ENCODE assay signal across 8 cellular contexts in the genomic region with DNA sequence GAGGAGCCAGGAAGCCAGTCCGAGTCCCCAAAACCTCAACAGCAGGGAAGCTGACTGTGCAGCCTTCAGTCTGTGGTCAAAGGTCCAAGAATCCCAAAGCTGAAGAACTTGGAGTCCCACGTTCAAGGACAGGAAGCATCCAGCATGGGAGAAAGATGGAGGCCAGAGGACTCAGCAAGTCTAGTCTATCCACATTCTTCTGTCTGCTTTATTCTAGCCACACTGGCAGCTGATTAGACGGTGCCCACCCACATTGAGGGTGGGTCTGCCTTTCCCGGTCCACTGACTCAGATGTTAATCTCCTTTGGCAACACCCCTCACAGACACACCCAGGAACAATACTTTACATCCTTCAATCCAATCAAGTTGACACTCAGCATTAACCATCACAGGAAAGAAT.
A peak's percentile ranks its signal among the peaks of the same experiment; 100 is the strongest.
DNase-seq lines count a peak whose midpoint lies in the region; ATAC-seq, FAIRE-seq and TF ChIP-seq lines count a peak whose summit lies in the region.
"Not testable (repeated sequence)": the region's sequence is repeated elsewhere in the genome, so short reads cannot be mapped to it uniquely, and the experiment has no call there.

No MANE protein-coding gene starts in this region.

- not testable (repeated sequence) for H2AFZ ChIP-seq in keratinocyte (ENCODE audit: control insufficient read depth, low read length); neural progenitor cell (replicated peaks)

- H3K9me3 ChIP-seq in A673 (ENCODE audit: low read depth, low read length, poor library complexity, severe bottlenecking); SJCRH30 (replicated peaks); keratinocyte (ENCODE audit: control insufficient read depth, low read depth, low read length); neural progenitor cell (ENCODE audit: low read depth); skeletal muscle tissue (ENCODE audit: control insufficient read depth in 3 of 3, low read length in 3 of 3); vagina: not testable (repeated sequence)

- H3K27me3 ChIP-seq in A673 (replicated peaks; ENCODE audit: insufficient read depth, low read depth, low read length, poor library complexity); SJCRH30; bronchial epithelial cell (ENCODE audit: control insufficient read depth, insufficient read depth, low read length); foreskin keratinocyte; keratinocyte (ENCODE audit: control insufficient read depth, extremely low read depth, insufficient read depth, low read length); neural progenitor cell; skeletal muscle tissue (ENCODE audit: control insufficient read depth in 3 of 3, insufficient read depth in 3 of 3, low read length in 3 of 3); vagina: not testable (repeated sequence)

- H3K27ac ChIP-seq in A673 (ENCODE audit: low read depth, low read length, poor library complexity, severe bottlenecking); foreskin keratinocyte; neural progenitor cell: not testable (repeated sequence)
- peak overlapping the region; percentile 96 for H3K27ac ChIP-seq in SJCRH30
- peak overlapping the region; percentile 8 for H3K27ac ChIP-seq in keratinocyte (ENCODE audit: control insufficient read depth, insufficient read depth, low read length)
- H3K27ac ChIP-seq in skeletal muscle tissue (ENCODE audit: low read depth, low read length), result peak overlapping the region; percentile 20
- peak overlapping the region; percentile 42 for H3K27ac ChIP-seq in vagina

- TF ChIP-seq CTCF in A673 (conservative IDR thresholded peaks at IDR 0.05; ENCODE audit: low read depth, low read length); bronchial epithelial cell (IDR thresholded peaks at IDR 0.05; ENCODE audit: insufficient read depth, low read length, severe bottlenecking); foreskin keratinocyte (conservative IDR thresholded peaks at IDR 0.05); keratinocyte (optimal IDR thresholded peaks at IDR 0.05 in 1 of 3, IDR thresholded peaks at IDR 0.05 in 1 of 3, conservative IDR thresholded peaks at IDR 0.05 in 1 of 3; ENCODE audit: extremely low read depth in 1 of 3, insufficient read depth in 2 of 3, low read length in 3 of 3); neural progenitor cell (IDR thresholded peaks at IDR 0.05); vagina (IDR thresholded peaks at IDR 0.05): not testable (repeated sequence)

- dilution Hi-C loops in keratinocyte (cut with MboI; ENCODE audit: extremely low pct_ligation_motif_present, low sequenced_read_pairs), result not testable (repeated sequence)

- H3K4me2 ChIP-seq in keratinocyte (ENCODE audit: control insufficient read depth, extremely low read depth, insufficient read depth, low read depth, low read length); neural progenitor cell: not testable (repeated sequence)

- H3K4me3 Mint-ChIP-seq in neural progenitor cell, result not testable (repeated sequence)

- not testable (repeated sequence) for H3K27me3 Mint-ChIP-seq in neural progenitor cell (ENCODE audit: insufficient read depth, low read depth)

- not testable (repeated sequence) for H4K20me1 ChIP-seq in keratinocyte (ENCODE audit: control insufficient read depth, extremely low read depth, insufficient read depth, low read length); neural progenitor cell (ENCODE audit: low read depth)

- H3K4me1 ChIP-seq in A673 (ENCODE audit: insufficient read depth, low read length, poor library complexity, severe bottlenecking) (peaks cover 21% of the 10 kb centered on the region), SJCRH30 (peaks cover 40% of the 10 kb centered on the region), vagina (peaks cover 20% of the 10 kb centered on the region)
- H3K4me1 ChIP-seq in foreskin keratinocyte; keratinocyte (ENCODE audit: control insufficient read depth, extremely low read depth, insufficient read depth, low read length); neural progenitor cell; skeletal muscle tissue (ENCODE audit: control insufficient read depth in 3 of 3, insufficient read depth in 3 of 3, low read length in 3 of 3): not testable (repeated sequence)

- not testable (repeated sequence) for H3K4me3 ChIP-seq in A673 (ENCODE audit: low read depth, low read length, poor library complexity, severe bottlenecking); SJCRH30; bronchial epithelial cell (ENCODE audit: low read depth, low read length); keratinocyte (ENCODE audit: control insufficient read depth in 2 of 3, extremely low read depth in 1 of 3, insufficient read depth in 2 of 3, low read depth in 1 of 3, low read length in 3 of 3); neural progenitor cell; skeletal muscle tissue (ENCODE audit: low read length in 3 of 3); vagina

- not testable (repeated sequence) for TF ChIP-seq POLR2A in vagina (IDR thresholded peaks at IDR 0.05)

- FAIRE-seq in bronchial epithelial cell (lab: Jason Lieb, UNC); keratinocyte (lab: Jason Lieb, UNC): not testable (repeated sequence)

- not testable (repeated sequence) for H3K9ac ChIP-seq in keratinocyte (ENCODE audit: control insufficient read depth, extremely low read depth, insufficient read depth, low read length); neural progenitor cell; skeletal muscle tissue (ENCODE audit: low read depth in 1 of 3, low read length in 3 of 3)

- peak; percentile 5 for ATAC-seq in foreskin keratinocyte

- intact Hi-C loops in A673 (cut with micrococcal nuclease; ENCODE audit: unreplicated experiment); vagina (cut with DNase I): not testable (repeated sequence)

- peak overlapping the region; percentile 67 for H3K27ac Mint-ChIP-seq in neural progenitor cell

- H3K9me1 ChIP-seq in keratinocyte (ENCODE audit: control insufficient read depth, extremely low read depth, insufficient read depth, low read length), result not testable (repeated sequence)

- H3K36me3 Mint-ChIP-seq in neural progenitor cell, result not testable (repeated sequence)

- H3K79me2 ChIP-seq in keratinocyte (ENCODE audit: control insufficient read depth, insufficient read depth, low read length); neural progenitor cell (ENCODE audit: low read depth): not testable (repeated sequence)

- POLR2A ChIA-PET in A673 (lab: Charles Lee; ENCODE audit: low non-redundant PET), result not testable (repeated sequence)

- BruUV-seq in A673 (replicated peaks; lab: Mats Ljungman, UMichigan), result not testable (repeated sequence)

- CTCF ChIA-PET in A673 (lab: Charles Lee), result not testable (repeated sequence)

- H3K36me3 ChIP-seq in A673 (ENCODE audit: insufficient read depth, low read length, poor library complexity, severe bottlenecking); SJCRH30; bronchial epithelial cell (ENCODE audit: control insufficient read depth, insufficient read depth, low read length); keratinocyte (ENCODE audit: control insufficient read depth in 2 of 2, extremely low read depth in 1 of 2, insufficient read depth in 2 of 2, low read length in 2 of 2); neural progenitor cell; skeletal muscle tissue (ENCODE audit: control insufficient read depth in 3 of 3, insufficient read depth in 3 of 3, low read length in 3 of 3); vagina: not testable (repeated sequence)

- not testable (repeated sequence) for H3K9me3 Mint-ChIP-seq in neural progenitor cell

- DNase-seq in A673 (ENCODE audit: low spot score) (peak; percentile 26), SJCRH30 (peak; percentile 61), bronchial epithelial cell (ENCODE audit: low read depth) (peak; percentile 1)
- DNase-seq in foreskin keratinocyte; keratinocyte (ENCODE audit: low read depth, low spot score); neural progenitor cell (ENCODE audit: low spot score); vagina (ENCODE audit: extremely low spot score in 2 of 2): not testable (repeated sequence)

- peaks cover 12% of the 10 kb centered on the region for H3K4me1 Mint-ChIP-seq in neural progenitor cell

- not testable (repeated sequence) for H3F3A ChIP-seq in neural progenitor cell (ENCODE audit: low read depth)
